Comparison of ENCODE assay signal across 7 cellular contexts in the genomic region with DNA sequence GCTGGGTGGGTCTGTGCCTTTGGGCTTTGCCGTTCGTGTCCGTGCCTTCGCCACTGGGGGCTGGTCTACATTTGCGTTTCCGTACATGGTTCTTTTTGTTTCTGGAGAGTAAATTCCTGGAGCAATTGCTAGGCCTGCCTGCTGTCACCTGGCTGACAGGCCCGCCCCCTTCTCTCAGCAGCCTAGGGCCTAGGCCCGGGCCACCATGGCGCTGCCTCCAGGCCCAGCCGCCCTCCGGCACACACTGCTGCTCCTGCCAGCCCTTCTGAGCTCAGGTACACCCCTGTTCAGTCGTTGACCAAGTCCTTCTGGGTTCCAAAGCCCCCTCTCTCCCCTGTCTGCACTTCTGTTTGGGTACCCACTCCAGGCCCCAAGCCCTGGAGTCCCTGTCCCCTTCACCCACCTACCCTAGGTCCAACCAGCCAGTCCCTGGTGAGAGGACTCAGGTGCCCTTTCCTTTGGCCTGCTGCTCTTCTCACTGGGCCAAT. TPM values are rescaled to one million over a fixed set of nuclear protein-coding genes. Genes with fewer than 3 reads are reported as not detected.
DNase-seq lines count a peak whose midpoint lies in the region; ATAC-seq and TF ChIP-seq lines count a peak whose summit lies in the region.

No MANE protein-coding gene starts in this region.

- no peaks in the 10 kb centered on the region for H3K9me3 Mint-ChIP-seq in activated naive CD8-positive, alpha-beta T cell treated with anti-CD3 and anti-CD28 coated beads for 36 hours
- no peaks in the 10 kb centered on the region for H3K9me3 Mint-ChIP-seq in immature natural killer cell

- H3K27ac ChIP-seq in substantia nigra (ENCODE audit: low read depth, low read length, poor library complexity, severe bottlenecking) = peak overlapping the region; percentile 68

- no peaks in the 10 kb centered on the region for H3K36me3 Mint-ChIP-seq in activated naive CD8-positive, alpha-beta T cell treated with anti-CD3 and anti-CD28 coated beads for 36 hours
- H3K36me3 Mint-ChIP-seq in immature natural killer cell = no peaks in the 10 kb centered on the region

- no peaks in the 10 kb centered on the region for H3K27me3 Mint-ChIP-seq in activated naive CD8-positive, alpha-beta T cell treated with anti-CD3 and anti-CD28 coated beads for 36 hours
- H3K27me3 Mint-ChIP-seq in immature natural killer cell (ENCODE audit: low read depth in 3 of 3) = peaks cover 0 to 9% (median 5%) of the 10 kb centered on the region in 3 donors

- ATAC-seq in HG03280 (IDR thresholded peaks at IDR 0.05; ENCODE audit: unreplicated experiment) = no peak

- peak overlapping the region; percentile 76 for H3K27ac Mint-ChIP-seq in activated naive CD8-positive, alpha-beta T cell treated with anti-CD3 and anti-CD28 coated beads for 36 hours
- H3K27ac Mint-ChIP-seq in immature natural killer cell = peak overlapping the region; percentile 29 to 82 (median 70)

- H3K4me1 Mint-ChIP-seq in activated naive CD8-positive, alpha-beta T cell treated with anti-CD3 and anti-CD28 coated beads for 36 hours = peaks cover 20% of the 10 kb centered on the region
- H3K4me1 Mint-ChIP-seq in immature natural killer cell = peaks cover 19 to 32% of the 10 kb centered on the region in 2 donors

- peak overlapping the region; percentile 86 for H3K4me3 Mint-ChIP-seq in activated naive CD8-positive, alpha-beta T cell treated with anti-CD3 and anti-CD28 coated beads for 36 hours
- H3K4me3 Mint-ChIP-seq in immature natural killer cell = peak overlapping the region; percentile 89 to 96 (median 89)

- DNase-seq in HFF-Myc (ENCODE audit: extremely low read depth, low read depth) (no peak), immature natural killer cell (peak in 1 of 3 donors; percentile 7), substantia nigra (lab: John Stamatoyannopoulos, UW) (peak in 2 of 49 donors; percentile 20 to 43), middle frontal gyrus (ENCODE audit: extremely low spot score, low spot score) (no peak), RPMI8226 (no peak)
- peak; percentile 29 for DNase-seq in activated naive CD8-positive, alpha-beta T cell treated with anti-CD3 and anti-CD28 coated beads for 36 hours

- no peak for TF ChIP-seq CTCF in HFF-Myc (IDR thresholded peaks at IDR 0.05; ENCODE audit: low read depth, low read length, missing control alignments)

- H3K4me3 ChIP-seq in HFF-Myc (replicated peaks; ENCODE audit: low read depth, low read length) = peak overlapping the region; percentile 63

RNA-seq across cellular contexts. Expression of a gene that starts 0.6 kb away (rescaled TPM):
- total RNA-seq in activated naive CD8-positive, alpha-beta T cell treated with anti-CD3 and anti-CD28 coated beads for 36 hours = 10 to 100 TPM; 14.2 to 14.7 TPM
- 10 to 100 TPM in 2 of 3 donors, 1 to 10 TPM in 1; 9.6 to 16.8 (median 10.8) TPM for polyA plus RNA-seq in immature natural killer cell

RNA-seq across cellular contexts. Expression of a gene that starts 4.4 kb away (rescaled TPM):
- under 1 TPM; 0.42 to 0.62 TPM for total RNA-seq in activated naive CD8-positive, alpha-beta T cell treated with anti-CD3 and anti-CD28 coated beads for 36 hours
- polyA plus RNA-seq in immature natural killer cell = under 1 TPM; 0.37 to 0.50 (median 0.50) TPM

RNA-seq across cellular contexts. Expression of a gene that starts 34.1 kb away (rescaled TPM):
- 10 to 100 TPM; 22.2 to 24.1 TPM for total RNA-seq in activated naive CD8-positive, alpha-beta T cell treated with anti-CD3 and anti-CD28 coated beads for 36 hours
- 1 to 10 TPM; 5.9 to 8.1 (median 7.4) TPM for polyA plus RNA-seq in immature natural killer cell

RNA-seq across cellular contexts. Expression of a gene that starts 40.6 kb away (rescaled TPM):
- 100 to 1,000 TPM; 141 to 150 TPM for total RNA-seq in activated naive CD8-positive, alpha-beta T cell treated with anti-CD3 and anti-CD28 coated beads for 36 hours
- polyA plus RNA-seq in immature natural killer cell = 100 to 1,000 TPM in 2 of 3 donors, 10 to 100 TPM in 1; 99.9 to 164 (median 157) TPM
